ENCODE assay signal across 9 cellular contexts in genomic region chr18:9095297-9096012, GRCh38. TPM values are rescaled to one million over a fixed set of nuclear protein-coding genes. Genes with fewer than 3 reads are reported as not detected.
DNase-seq lines count a peak whose midpoint lies in the region; ATAC-seq and TF ChIP-seq lines count a peak whose summit lies in the region.
"Had no signal": no experiment of that assay in that cellular context is flagged by ENCODE, and none has a peak within 500 bp of the region (broad histone marks: within the 10 kb centered on the region; RNA-seq: fewer than 3 reads in every experiment).

No MANE protein-coding gene starts in this region.

- no peak overlapping the region for H3K27ac ChIP-seq in prostate gland

- 55% methylated on average over 9 of the region's 9 CpGs for WGBS in prostate gland

- peak overlapping the region; percentile 90 for H3K27ac Mint-ChIP-seq in activated naive CD4-positive, alpha-beta T cell treated with anti-CD3 and anti-CD28 coated beads, Interleukin-2, amount 10 ng/mL, durations not matched to agents 7 days and 5 days
- H3K27ac Mint-ChIP-seq in progenitor cell of endocrine pancreas, result peak overlapping the region; percentile 47

- TF ChIP-seq POLR2A in prostate gland (IDR thresholded peaks at IDR 0.05), result no peak

- peak overlapping the region; percentile 3 for H3K4me3 Mint-ChIP-seq in activated naive CD4-positive, alpha-beta T cell treated with anti-CD3 and anti-CD28 coated beads, Interleukin-2, amount 10 ng/mL, durations not matched to agents 7 days and 5 days
- no peak overlapping the region for H3K4me3 Mint-ChIP-seq in progenitor cell of endocrine pancreas (ENCODE audit: low read depth)

- H3K36me3 ChIP-seq in prostate gland, result no peaks in the 10 kb centered on the region

- no peaks in the 10 kb centered on the region for H3K9me3 ChIP-seq in prostate gland

- H3K27me3 Mint-ChIP-seq in activated naive CD4-positive, alpha-beta T cell treated with anti-CD3 and anti-CD28 coated beads, Interleukin-2, amount 10 ng/mL, durations not matched to agents 7 days and 5 days, result no peaks in the 10 kb centered on the region
- H3K27me3 Mint-ChIP-seq in progenitor cell of endocrine pancreas, result no peaks in the 10 kb centered on the region

- TF ChIP-seq CTCF in progenitor cell of endocrine pancreas (IDR thresholded peaks at IDR 0.05; ENCODE audit: unreplicated experiment) (no peak), prostate gland (IDR thresholded peaks at IDR 0.05) (no peak)

- DNase-seq in HCEC 1CT, result peak; percentile 74
- DNase-seq in NCI-H526 treated with DMSO at 0.1 percent for 48 hours (lab: John Stamatoyannopoulos, UW), result peak; percentile 85
- DNase-seq in activated naive CD4-positive, alpha-beta T cell treated with anti-CD3 and anti-CD28 coated beads, Interleukin-2, amount 10 ng/mL, durations not matched to agents 7 days and 5 days, result peak; percentile 74
- no peak for DNase-seq in progenitor cell of endocrine pancreas (ENCODE audit: low spot score, unreplicated experiment)
- DNase-seq in NCI-H524 treated with DMSO at 0.1 percent for 48 hours (lab: John Stamatoyannopoulos, UW), result no peak
- no peak for DNase-seq in SW480 (ENCODE audit: low spot score)
- no peak for DNase-seq in prostate gland (ENCODE audit: low spot score)

- H3K4me3 ChIP-seq in prostate gland, result no peak overlapping the region
- H3K4me3 ChIP-seq: lung had no signal

- no peaks in the 10 kb centered on the region for H3K27me3 ChIP-seq in prostate gland (replicated peaks; ENCODE audit: insufficient read depth)

- no peaks in the 10 kb centered on the region for H3K4me1 ChIP-seq in prostate gland (replicated peaks)

- ATAC-seq in GM18499 (IDR thresholded peaks at IDR 0.05; ENCODE audit: insufficient read depth, unreplicated experiment), result peak; percentile 69

- intact Hi-C loops in prostate gland (cut with DNase I), result no loop called here

- peaks cover 2% of the 10 kb centered on the region for H3K9me3 Mint-ChIP-seq in activated naive CD4-positive, alpha-beta T cell treated with anti-CD3 and anti-CD28 coated beads, Interleukin-2, amount 10 ng/mL, durations not matched to agents 7 days and 5 days
- no peaks in the 10 kb centered on the region for H3K9me3 Mint-ChIP-seq in progenitor cell of endocrine pancreas (ENCODE audit: low read depth)

- peaks cover 11% of the 10 kb centered on the region for H3K36me3 Mint-ChIP-seq in activated naive CD4-positive, alpha-beta T cell treated with anti-CD3 and anti-CD28 coated beads, Interleukin-2, amount 10 ng/mL, durations not matched to agents 7 days and 5 days
- H3K36me3 Mint-ChIP-seq in progenitor cell of endocrine pancreas (ENCODE audit: insufficient read depth), result no peaks in the 10 kb centered on the region

- peaks cover 65% of the 10 kb centered on the region for H3K4me1 Mint-ChIP-seq in activated naive CD4-positive, alpha-beta T cell treated with anti-CD3 and anti-CD28 coated beads, Interleukin-2, amount 10 ng/mL, durations not matched to agents 7 days and 5 days
- peaks cover 16% of the 10 kb centered on the region for H3K4me1 Mint-ChIP-seq in progenitor cell of endocrine pancreas (ENCODE audit: low read depth)

- CTCF ChIA-PET in activated naive CD4-positive, alpha-beta T cell treated with anti-CD3 and anti-CD28 coated beads, Interleukin-2, amount 10 ng/mL, durations not matched to agents 7 days and 5 days (lab: Charles Lee), result interaction anchor here (2.0 to 3.0 kb wide), 2 partner anchors 13 to 21 kb away, joined by 8 to 11 read pairs; no protein-coding TSS in a partner anchor

RNA-seq across cellular contexts. Expression of gene NDUFV2, which starts 7.0 kb away (rescaled TPM):
- total RNA-seq in progenitor cell of endocrine pancreas (119 and 124 TPM in 2 replicates), prostate gland (100 to 1,000 TPM; 114 to 161 TPM)

RNA-seq across cellular contexts. Expression of gene ANKRD12, which starts 41.1 kb away (rescaled TPM):
- total RNA-seq in progenitor cell of endocrine pancreas (45.7 and 53.3 TPM in 2 replicates), prostate gland (10 to 100 TPM; 38.7 to 50.1 TPM)

Comparison
In these comparisons a context has a peak if more than half of its experiments do, and no peak if none do; other contexts are left out.
1. DNase-seq: peak in HCEC 1CT (single experiment), NCI-H526 treated with DMSO at 0.1 percent for 48 hours (single experiment) and activated naive CD4-positive, alpha-beta T cell treated with anti-CD3 and anti-CD28 coated beads, Interleukin-2, amount 10 ng/mL, durations not matched to agents 7 days and 5 days (single experiment); none in progenitor cell of endocrine pancreas (single experiment), NCI-H524 treated with DMSO at 0.1 percent for 48 hours (single experiment), SW480 (single experiment) and prostate gland (single experiment).